ENCODE assay signal across 2 cellular contexts in the genomic region with DNA sequence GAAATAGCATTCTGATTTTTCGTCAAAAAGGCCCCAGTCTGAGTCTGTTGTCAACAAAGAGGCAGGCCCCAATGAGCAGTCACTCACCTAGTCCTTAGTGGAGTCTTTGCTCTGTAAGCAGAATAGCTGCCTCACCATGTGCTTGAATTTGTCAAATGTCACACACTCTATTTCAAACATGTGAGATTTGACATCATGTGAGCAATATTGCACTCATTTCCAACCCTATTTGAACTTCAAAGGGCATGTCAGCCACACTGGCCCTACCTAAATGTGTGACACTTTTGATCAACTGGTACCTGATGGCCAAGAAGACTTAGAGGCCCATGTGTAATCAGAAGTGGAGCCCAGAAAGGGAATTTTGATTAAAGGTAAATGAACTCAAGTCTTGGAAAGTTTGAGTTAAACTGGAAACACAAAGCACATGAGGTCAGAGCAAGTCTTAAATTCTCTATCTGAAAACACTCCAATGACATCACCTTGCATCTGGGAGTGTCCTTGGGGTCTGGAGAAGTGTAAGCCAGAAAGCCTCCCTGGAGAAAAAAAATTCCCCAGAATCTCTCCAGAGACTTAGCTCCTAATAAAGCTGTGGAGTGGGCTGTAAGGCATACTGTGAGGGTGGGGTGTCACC.
TF ChIP-seq lines count a peak whose summit lies in the region.

No MANE protein-coding gene starts in this region.

TF ChIP-seq in HEK293T, 16 proteins besides CTCF, POLR2A, EP300 and RAD21:
- TF ChIP-seq LEF1 (IDR thresholded peaks at IDR 0.05; ENCODE audit: borderline replicate concordance) (no peak), L3MBTL2 (conservative IDR thresholded peaks at IDR 0.05) (peak; percentile 7)
TF ChIP-seq in HEK293T: peak in this region for 1.

TF ChIP-seq in HepG2, 621 proteins besides CTCF, POLR2A, EP300 and RAD21:
- TF ChIP-seq HNRNPLL (IDR thresholded peaks at IDR 0.05; ENCODE audit: low read depth, low read length, poor library complexity, severe bottlenecking) (no peak), TCF12 (IDR thresholded peaks at IDR 0.05) (no peak), TCF12 (CRISPR knock-in tag; IDR thresholded peaks at IDR 0.05) (no peak), ZNF180 (CRISPR knock-in tag; IDR thresholded peaks at IDR 0.05; ENCODE audit: borderline replicate concordance, low read depth) (no peak), TBX2 (CRISPR knock-in tag; IDR thresholded peaks at IDR 0.05; ENCODE audit: borderline replicate concordance) (no peak), PTBP1 (IDR thresholded peaks at IDR 0.05; ENCODE audit: low read depth, low read length, poor library complexity, severe bottlenecking) (no peak), ZNF232 (CRISPR knock-in tag; IDR thresholded peaks at IDR 0.05; ENCODE audit: borderline replicate concordance) (no peak), ZNF383 (CRISPR knock-in tag; IDR thresholded peaks at IDR 0.05; ENCODE audit: borderline replicate concordance) (no peak), ZNF101 (CRISPR knock-in tag; IDR thresholded peaks at IDR 0.05; ENCODE audit: borderline replicate concordance, low read depth) (no peak), MTA3 (CRISPR knock-in tag; IDR thresholded peaks at IDR 0.05) (no peak), ELF4 (CRISPR knock-in tag; IDR thresholded peaks at IDR 0.05; ENCODE audit: borderline replicate concordance) (no peak), ZNF557 (CRISPR knock-in tag; IDR thresholded peaks at IDR 0.05) (no peak), ZNF768 (CRISPR knock-in tag; IDR thresholded peaks at IDR 0.05) (no peak), ZSCAN22 (CRISPR knock-in tag; IDR thresholded peaks at IDR 0.05) (no peak), HES4 (CRISPR knock-in tag; IDR thresholded peaks at IDR 0.05; ENCODE audit: borderline replicate concordance) (no peak), CREB1 (IDR thresholded peaks at IDR 0.05) (no peak), CREB1 (CRISPR knock-in tag; IDR thresholded peaks at IDR 0.05) (no peak)
- TF ChIP-seq, protein P1, sequence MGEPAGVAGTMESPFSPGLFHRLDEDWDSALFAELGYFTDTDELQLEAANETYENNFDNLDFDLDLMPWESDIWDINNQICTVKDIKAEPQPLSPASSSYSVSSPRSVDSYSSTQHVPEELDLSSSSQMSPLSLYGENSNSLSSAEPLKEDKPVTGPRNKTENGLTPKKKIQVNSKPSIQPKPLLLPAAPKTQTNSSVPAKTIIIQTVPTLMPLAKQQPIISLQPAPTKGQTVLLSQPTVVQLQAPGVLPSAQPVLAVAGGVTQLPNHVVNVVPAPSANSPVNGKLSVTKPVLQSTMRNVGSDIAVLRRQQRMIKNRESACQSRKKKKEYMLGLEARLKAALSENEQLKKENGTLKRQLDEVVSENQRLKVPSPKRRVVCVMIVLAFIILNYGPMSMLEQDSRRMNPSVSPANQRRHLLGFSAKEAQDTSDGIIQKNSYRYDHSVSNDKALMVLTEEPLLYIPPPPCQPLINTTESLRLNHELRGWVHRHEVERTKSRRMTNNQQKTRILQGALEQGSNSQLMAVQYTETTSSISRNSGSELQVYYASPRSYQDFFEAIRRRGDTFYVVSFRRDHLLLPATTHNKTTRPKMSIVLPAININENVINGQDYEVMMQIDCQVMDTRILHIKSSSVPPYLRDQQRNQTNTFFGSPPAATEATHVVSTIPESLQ (CRISPR knock-in tag; conservative IDR thresholded peaks at IDR 0.05) = no peak
- TF ChIP-seq, protein P2, sequence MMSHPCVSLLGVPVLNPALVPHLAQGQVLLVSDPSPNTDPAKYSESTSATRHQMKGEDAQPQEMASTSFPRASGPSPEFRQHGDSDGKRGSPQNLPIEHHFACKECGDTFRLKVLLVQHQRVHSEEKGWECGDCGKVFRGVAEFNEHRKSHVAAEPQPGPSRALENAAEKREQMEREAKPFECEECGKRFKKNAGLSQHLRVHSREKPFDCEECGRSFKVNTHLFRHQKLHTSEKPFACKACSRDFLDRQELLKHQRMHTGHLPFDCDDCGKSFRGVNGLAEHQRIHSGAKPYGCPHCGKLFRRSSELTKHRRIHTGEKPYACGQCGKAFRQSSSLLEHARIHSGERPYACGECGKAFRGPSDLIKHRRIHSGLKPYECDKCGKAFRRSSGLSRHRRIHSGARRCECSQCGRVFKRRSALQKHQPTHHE (CRISPR knock-in tag; IDR thresholded peaks at IDR 0.05; ENCODE audit: borderline replicate concordance) = no peak
- TF ChIP-seq, protein P3, sequence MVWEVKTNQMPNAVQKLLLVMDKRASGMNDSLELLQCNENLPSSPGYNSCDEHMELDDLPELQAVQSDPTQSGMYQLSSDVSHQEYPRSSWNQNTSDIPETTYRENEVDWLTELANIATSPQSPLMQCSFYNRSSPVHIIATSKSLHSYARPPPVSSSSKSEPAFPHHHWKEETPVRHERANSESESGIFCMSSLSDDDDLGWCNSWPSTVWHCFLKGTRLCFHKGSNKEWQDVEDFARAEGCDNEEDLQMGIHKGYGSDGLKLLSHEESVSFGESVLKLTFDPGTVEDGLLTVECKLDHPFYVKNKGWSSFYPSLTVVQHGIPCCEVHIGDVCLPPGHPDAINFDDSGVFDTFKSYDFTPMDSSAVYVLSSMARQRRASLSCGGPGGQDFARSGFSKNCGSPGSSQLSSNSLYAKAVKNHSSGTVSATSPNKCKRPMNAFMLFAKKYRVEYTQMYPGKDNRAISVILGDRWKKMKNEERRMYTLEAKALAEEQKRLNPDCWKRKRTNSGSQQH (CRISPR knock-in tag; IDR thresholded peaks at IDR 0.05; ENCODE audit: low read depth) = no peak
- TF ChIP-seq, protein P4, sequence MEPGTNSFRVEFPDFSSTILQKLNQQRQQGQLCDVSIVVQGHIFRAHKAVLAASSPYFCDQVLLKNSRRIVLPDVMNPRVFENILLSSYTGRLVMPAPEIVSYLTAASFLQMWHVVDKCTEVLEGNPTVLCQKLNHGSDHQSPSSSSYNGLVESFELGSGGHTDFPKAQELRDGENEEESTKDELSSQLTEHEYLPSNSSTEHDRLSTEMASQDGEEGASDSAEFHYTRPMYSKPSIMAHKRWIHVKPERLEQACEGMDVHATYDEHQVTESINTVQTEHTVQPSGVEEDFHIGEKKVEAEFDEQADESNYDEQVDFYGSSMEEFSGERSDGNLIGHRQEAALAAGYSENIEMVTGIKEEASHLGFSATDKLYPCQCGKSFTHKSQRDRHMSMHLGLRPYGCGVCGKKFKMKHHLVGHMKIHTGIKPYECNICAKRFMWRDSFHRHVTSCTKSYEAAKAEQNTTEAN (CRISPR knock-in tag; conservative IDR thresholded peaks at IDR 0.05) = no peak
